21 cellular contexts compared by ENCODE assay signal in the genomic region with DNA sequence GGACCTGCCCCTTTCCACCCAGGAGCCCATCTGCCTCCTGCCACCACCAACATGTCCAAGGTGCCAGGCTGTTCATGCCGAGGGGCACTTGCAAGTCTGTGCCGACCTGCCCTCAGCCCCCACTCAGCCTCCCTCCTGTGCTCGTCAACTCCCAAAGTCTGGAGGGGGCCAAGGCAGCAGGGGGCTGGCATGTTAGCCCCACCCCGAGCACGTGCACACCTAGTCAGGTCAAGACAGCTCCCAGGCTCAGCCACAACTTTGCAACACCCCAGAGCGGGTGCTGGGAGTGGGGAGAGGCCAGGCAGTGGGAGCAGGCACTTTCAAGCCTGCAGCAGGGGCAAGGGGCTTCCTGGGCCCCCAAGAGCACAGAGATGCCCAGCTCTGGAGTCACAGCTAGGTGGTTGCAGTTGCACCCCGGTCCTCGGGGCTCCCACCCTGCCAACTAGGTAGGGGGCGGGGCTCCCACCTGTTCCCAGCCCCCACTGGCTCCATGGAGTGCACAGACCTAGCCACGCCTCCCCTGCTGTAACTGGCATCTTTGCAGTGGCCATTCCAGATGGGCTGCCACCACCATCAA.
"Had no signal": no experiment of that assay in that cellular context is flagged by ENCODE, and none has a peak within 500 bp of the region (broad histone marks: within the 10 kb centered on the region; RNA-seq: fewer than 3 reads in every experiment).

No MANE protein-coding gene starts in this region.

- H3K9me3 Mint-ChIP-seq: endodermal cell; naive thymus-derived CD8-positive, alpha-beta T cell had no signal

- H3K9ac ChIP-seq: neural progenitor cell had no signal

- H3K4me1 Mint-ChIP-seq: neural progenitor cell had no signal

- DNase-seq: cerebellar nuclear complex; colonic mucosa; effector CD4-positive, alpha-beta T cell; endodermal cell; erythroblast; foreskin melanocyte; head of caudate nucleus; mammary epithelial cell; mucosa of descending colon; naive thymus-derived CD8-positive, alpha-beta T cell; occipital lobe; stimulated activated CD4-positive, alpha-beta T cell treated with anti-CD3 and anti-CD28 coated beads, Interleukin-2, amount 100 ng/mL, for 48 hours; stimulated activated naive CD4-positive, alpha-beta T cell treated with Interleukin-2 at 50 U/mL for 16 hours; transverse colon; uterus had no signal

- H3K27me3 ChIP-seq: colonic mucosa, hepatocyte, neural progenitor cell, pancreas, transverse colon, uterus had no signal

- H3K4me3 Mint-ChIP-seq: endodermal cell; naive thymus-derived CD8-positive, alpha-beta T cell; neural progenitor cell had no signal

- H3K36me3 ChIP-seq: colonic mucosa, neural progenitor cell, pancreas, transverse colon, uterus had no signal

- H3K79me2 ChIP-seq: hepatocyte had no signal

- H3K4me3 ChIP-seq: colonic mucosa, hepatocyte, mucosa of descending colon, neural progenitor cell, pancreas, smooth muscle cell, transverse colon, uterus had no signal

- H3K27me3 Mint-ChIP-seq: progenitor cell of endocrine pancreas had no signal

- H3K4me2 ChIP-seq: hepatocyte, neural progenitor cell, smooth muscle cell had no signal

- H3K27ac ChIP-seq: colonic mucosa, hepatocyte, neural progenitor cell, pancreas, transverse colon had no signal

- H2AFZ ChIP-seq: hepatocyte, neural progenitor cell had no signal

- ATAC-seq: naive thymus-derived CD8-positive, alpha-beta T cell; pancreas; right cardiac atrium had no signal

- H3K9me3 ChIP-seq: colonic mucosa, mucosa of descending colon, pancreas, transverse colon, uterus had no signal

- H3K4me1 ChIP-seq: colonic mucosa, neural progenitor cell, pancreas had no signal

- H3K27ac Mint-ChIP-seq: endodermal cell, neural progenitor cell, progenitor cell of endocrine pancreas had no signal

- H3K36me3 Mint-ChIP-seq: naive thymus-derived CD8-positive, alpha-beta T cell; neural progenitor cell had no signal
